In the genomic region with DNA sequence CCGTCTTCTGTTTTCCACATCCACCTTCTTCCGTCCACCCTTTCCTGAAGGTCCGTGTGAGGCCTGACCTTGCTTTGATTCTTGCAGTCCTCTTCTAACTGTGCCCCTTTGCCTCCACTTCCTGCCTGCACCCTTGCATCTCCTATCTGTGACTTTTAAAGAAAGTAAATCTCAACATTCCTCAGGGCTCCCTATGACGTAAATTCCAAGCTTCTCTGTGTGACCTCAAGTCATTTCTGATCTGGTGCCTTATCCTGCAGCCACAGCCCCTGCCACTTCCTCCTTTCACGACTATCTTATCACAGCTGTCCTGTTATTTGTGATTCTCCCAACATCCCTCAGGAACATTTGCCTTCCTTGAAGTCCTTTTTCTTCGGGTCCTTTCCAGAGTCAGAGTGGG, we compare ENCODE assay signal across 19 cellular contexts.
"Had no signal": no experiment of that assay in that cellular context is flagged by ENCODE, and none has a peak within 500 bp of the region (broad histone marks: within the 10 kb centered on the region; RNA-seq: fewer than 3 reads in every experiment).

No MANE protein-coding gene starts in this region.

- H3K27me3 ChIP-seq: cardiac muscle cell, foreskin keratinocyte, transverse colon, uterus had no signal

- DNase-seq: activated CD4-positive, alpha-beta T cell treated with anti-CD3 and anti-CD28 coated beads for 1 hour; activated CD8-positive, alpha-beta memory T cell treated with anti-CD3 and anti-CD28 coated beads for 24 hours; activated gamma-delta T cell treated with Interleukin-2 at 50 U/mL for 16 hours; activated T-cell treated with anti-CD3 and anti-CD28 coated beads for 4 hours; dermis blood vessel endothelial cell; effector memory CD4-positive, alpha-beta T cell; foreskin keratinocyte; kidney glomerular epithelial cell; lower lobe of right lung; midbrain; nucleus accumbens; stimulated activated CD4-positive, alpha-beta T cell treated with anti-CD3 and anti-CD28 coated beads, Interleukin-15, amount 100 ng/mL, for 24 hours; stimulated activated CD4-positive, alpha-beta T cell treated with anti-CD3 and anti-CD28 coated beads, Interleukin-2, amount 100 ng/mL, for 48 hours; T1000; transverse colon; uterus; WERI-Rb-1 had no signal

- H3K4me3 ChIP-seq: cardiac muscle cell, lower lobe of right lung, skin epidermis, transverse colon, uterus had no signal

- H3K27ac ChIP-seq: cardiac muscle cell, foreskin keratinocyte, lower lobe of right lung, skin epidermis, transverse colon, uterus, WERI-Rb-1 had no signal

- H3K36me3 ChIP-seq: cardiac muscle cell, lower lobe of right lung, transverse colon, uterus, WERI-Rb-1 had no signal

- H3K9me3 ChIP-seq: lower lobe of right lung, transverse colon, uterus had no signal

- H3K4me1 ChIP-seq: foreskin keratinocyte, lower lobe of right lung, transverse colon, uterus had no signal
